ENCODE assay signal across 1 cellular context in the genomic region with DNA sequence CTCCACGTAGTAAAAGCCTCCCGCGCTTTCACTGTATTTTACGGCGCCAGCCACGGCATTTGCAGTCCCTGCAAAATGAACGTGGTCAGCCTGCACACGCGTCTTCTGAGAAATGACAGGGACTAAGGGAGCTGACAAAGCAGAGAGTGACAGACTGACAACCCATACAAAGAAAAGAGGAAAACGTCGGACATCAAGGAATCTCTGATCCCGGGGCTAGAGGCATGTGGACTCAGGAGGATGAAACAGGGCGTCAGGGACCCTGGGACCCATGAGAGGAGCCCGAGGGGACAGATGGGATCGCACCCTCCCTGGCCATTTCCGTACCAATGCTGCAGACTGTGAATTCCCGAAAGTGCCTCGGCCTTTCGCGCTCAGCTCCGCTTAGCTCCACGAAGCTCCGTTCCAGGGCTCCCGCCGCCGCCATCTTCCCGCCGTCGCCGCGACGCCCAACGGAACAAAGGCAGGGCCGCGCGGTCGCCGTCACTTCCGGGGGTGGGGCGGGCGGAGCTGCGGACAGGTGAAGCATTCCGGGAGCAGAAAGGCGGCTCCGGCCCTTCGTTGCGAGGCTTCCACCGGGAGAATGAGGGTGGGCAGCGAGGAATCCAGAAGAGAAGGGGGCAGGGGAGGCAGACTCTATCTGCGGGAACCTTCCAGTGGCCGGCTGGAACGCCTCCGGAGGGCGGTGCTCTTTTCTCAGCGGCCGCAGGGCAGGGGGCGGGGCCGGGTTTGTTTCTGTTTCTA.
TF ChIP-seq lines count a peak whose summit lies in the region.

A gene with protein sequence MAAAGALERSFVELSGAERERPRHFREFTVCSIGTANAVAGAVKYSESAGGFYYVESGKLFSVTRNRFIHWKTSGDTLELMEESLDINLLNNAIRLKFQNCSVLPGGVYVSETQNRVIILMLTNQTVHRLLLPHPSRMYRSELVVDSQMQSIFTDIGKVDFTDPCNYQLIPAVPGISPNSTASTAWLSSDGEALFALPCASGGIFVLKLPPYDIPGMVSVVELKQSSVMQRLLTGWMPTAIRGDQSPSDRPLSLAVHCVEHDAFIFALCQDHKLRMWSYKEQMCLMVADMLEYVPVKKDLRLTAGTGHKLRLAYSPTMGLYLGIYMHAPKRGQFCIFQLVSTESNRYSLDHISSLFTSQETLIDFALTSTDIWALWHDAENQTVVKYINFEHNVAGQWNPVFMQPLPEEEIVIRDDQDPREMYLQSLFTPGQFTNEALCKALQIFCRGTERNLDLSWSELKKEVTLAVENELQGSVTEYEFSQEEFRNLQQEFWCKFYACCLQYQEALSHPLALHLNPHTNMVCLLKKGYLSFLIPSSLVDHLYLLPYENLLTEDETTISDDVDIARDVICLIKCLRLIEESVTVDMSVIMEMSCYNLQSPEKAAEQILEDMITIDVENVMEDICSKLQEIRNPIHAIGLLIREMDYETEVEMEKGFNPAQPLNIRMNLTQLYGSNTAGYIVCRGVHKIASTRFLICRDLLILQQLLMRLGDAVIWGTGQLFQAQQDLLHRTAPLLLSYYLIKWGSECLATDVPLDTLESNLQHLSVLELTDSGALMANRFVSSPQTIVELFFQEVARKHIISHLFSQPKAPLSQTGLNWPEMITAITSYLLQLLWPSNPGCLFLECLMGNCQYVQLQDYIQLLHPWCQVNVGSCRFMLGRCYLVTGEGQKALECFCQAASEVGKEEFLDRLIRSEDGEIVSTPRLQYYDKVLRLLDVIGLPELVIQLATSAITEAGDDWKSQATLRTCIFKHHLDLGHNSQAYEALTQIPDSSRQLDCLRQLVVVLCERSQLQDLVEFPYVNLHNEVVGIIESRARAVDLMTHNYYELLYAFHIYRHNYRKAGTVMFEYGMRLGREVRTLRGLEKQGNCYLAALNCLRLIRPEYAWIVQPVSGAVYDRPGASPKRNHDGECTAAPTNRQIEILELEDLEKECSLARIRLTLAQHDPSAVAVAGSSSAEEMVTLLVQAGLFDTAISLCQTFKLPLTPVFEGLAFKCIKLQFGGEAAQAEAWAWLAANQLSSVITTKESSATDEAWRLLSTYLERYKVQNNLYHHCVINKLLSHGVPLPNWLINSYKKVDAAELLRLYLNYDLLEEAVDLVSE (N-terminal part only) (minus strand): TSS at position 459 of the 744 bp plus-strand sequence. CDS start 32 bp downstream, at position 427.

TF ChIP-seq in Ishikawa, 13 proteins besides CTCF, POLR2A, EP300 and RAD21 (continued from another document):
- TF ChIP-seq, protein P1, sequence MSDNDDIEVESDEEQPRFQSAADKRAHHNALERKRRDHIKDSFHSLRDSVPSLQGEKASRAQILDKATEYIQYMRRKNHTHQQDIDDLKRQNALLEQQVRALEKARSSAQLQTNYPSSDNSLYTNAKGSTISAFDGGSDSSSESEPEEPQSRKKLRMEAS (IDR thresholded peaks at IDR 0.05) = peak; percentile 87
- TF ChIP-seq TCF12 (IDR thresholded peaks at IDR 0.05; ENCODE audit: low read depth) = peak; percentile 58; the same call in 1 of the 2 replicates
- TF ChIP-seq EGR1 (IDR thresholded peaks at IDR 0.05) = no peak
- no peak for TF ChIP-seq ZBTB7A (IDR thresholded peaks at IDR 0.05; ENCODE audit: low read depth)
- TF ChIP-seq TAF1 (IDR thresholded peaks at IDR 0.05; ENCODE audit: low read depth) = peak; percentile 94
